In genomic region chrX:12972867-12973560, GRCh38 we compare ENCODE assay signal across 10 cellular contexts. TPM values are rescaled to one million over a fixed set of nuclear protein-coding genes. Genes with fewer than 3 reads are reported as not detected.
A peak's percentile ranks its signal among the peaks of the same experiment; 100 is the strongest.
DNase-seq lines count a peak whose midpoint lies in the region; ATAC-seq and TF ChIP-seq lines count a peak whose summit lies in the region.
"Had no signal": no experiment of that assay in that cellular context is flagged by ENCODE, and none has a peak within 500 bp of the region (broad histone marks: within the 10 kb centered on the region; RNA-seq: fewer than 3 reads in every experiment).

No MANE protein-coding gene starts in this region.

- H3K27me3 Mint-ChIP-seq in CD4-positive, CD25-positive, alpha-beta regulatory T cell = peaks cover 7% of the 10 kb centered on the region
- no peaks in the 10 kb centered on the region for H3K27me3 Mint-ChIP-seq in osteocyte (ENCODE audit: unreplicated experiment)

- peak overlapping the region; percentile 90 for H3K27ac ChIP-seq in CD4-positive, CD25-positive, alpha-beta regulatory T cell (ENCODE audit: insufficient read depth, low read length, poor library complexity, severe bottlenecking)
- H3K27ac ChIP-seq in KOPT-K1 (ENCODE audit: low read depth, low read length, poor library complexity, severe bottlenecking) (peak overlapping the region; percentile 100), duodenal mucosa (ENCODE audit: low read depth, low read length) (peak overlapping the region; percentile 5), foreskin keratinocyte (no peak overlapping the region)

- peaks cover 29% of the 10 kb centered on the region for H3K4me1 ChIP-seq in CD4-positive, CD25-positive, alpha-beta regulatory T cell (ENCODE audit: control insufficient read depth, insufficient read depth, low read length, poor library complexity, severe bottlenecking)
- H3K4me1 ChIP-seq in duodenal mucosa (ENCODE audit: control insufficient read depth in 1 of 2, insufficient read depth in 2 of 2, low read length in 2 of 2) (peaks cover 6 to 18% of the 10 kb centered on the region in 2 donors), foreskin keratinocyte (no peaks in the 10 kb centered on the region)

- peak overlapping the region; percentile 90 to 98 (median 97) for H3K27ac Mint-ChIP-seq in CD4-positive, CD25-positive, alpha-beta regulatory T cell
- H3K27ac Mint-ChIP-seq in osteocyte (ENCODE audit: unreplicated experiment) = peak overlapping the region; percentile 95

- TF ChIP-seq CTCF in osteocyte (IDR thresholded peaks at IDR 0.05) (no peak), foreskin keratinocyte (conservative IDR thresholded peaks at IDR 0.05) (no peak)

- peaks cover 21% of the 10 kb centered on the region for H3K36me3 Mint-ChIP-seq in CD4-positive, CD25-positive, alpha-beta regulatory T cell
- peaks cover 24% of the 10 kb centered on the region for H3K36me3 Mint-ChIP-seq in osteocyte (ENCODE audit: unreplicated experiment)

- no peaks in the 10 kb centered on the region for H3K27me3 ChIP-seq in CD4-positive, CD25-positive, alpha-beta regulatory T cell (ENCODE audit: control insufficient read depth, insufficient read depth, low read length)
- H3K27me3 ChIP-seq in duodenal mucosa (ENCODE audit: control insufficient read depth in 1 of 2, insufficient read depth in 2 of 2, low read length in 2 of 2) (no peaks in the 10 kb centered on the region), foreskin keratinocyte (no peaks in the 10 kb centered on the region)
- H3K27me3 ChIP-seq: SJSA1 had no signal

- H3K9ac ChIP-seq in duodenal mucosa (ENCODE audit: low read depth in 1 of 2, low read length in 2 of 2) = peak overlapping the region; percentile 25 to 99

- peaks cover 16% of the 10 kb centered on the region for H3K36me3 ChIP-seq in CD4-positive, CD25-positive, alpha-beta regulatory T cell (ENCODE audit: control insufficient read depth, insufficient read depth, low read length)
- H3K36me3 ChIP-seq in KOPT-K1 (ENCODE audit: insufficient read depth, low read length) (peaks cover 30% of the 10 kb centered on the region), duodenal mucosa (ENCODE audit: control insufficient read depth in 1 of 2, insufficient read depth in 2 of 2, low read length in 2 of 2) (peaks cover 0 to 4% of the 10 kb centered on the region in 2 donors)

- peaks cover 0 to 7% (median 0%) of the 10 kb centered on the region in 7 donors for H3K9me3 Mint-ChIP-seq in CD4-positive, CD25-positive, alpha-beta regulatory T cell
- H3K9me3 Mint-ChIP-seq in osteocyte (ENCODE audit: unreplicated experiment) = no peaks in the 10 kb centered on the region

- no peaks in the 10 kb centered on the region for H3K9me3 ChIP-seq in CD4-positive, CD25-positive, alpha-beta regulatory T cell (ENCODE audit: control insufficient read depth in 2 of 2, low read length in 2 of 2)
- H3K9me3 ChIP-seq in KOPT-K1 (ENCODE audit: insufficient read depth, low read length, poor library complexity, severe bottlenecking) (no peaks in the 10 kb centered on the region), duodenal mucosa (ENCODE audit: control insufficient read depth in 1 of 2, low read length in 2 of 2) (no peaks in the 10 kb centered on the region)
- H3K9me3 ChIP-seq: SJSA1 had no signal

- peaks cover 3 to 52% (median 11%) of the 10 kb centered on the region in 4 donors for H3K4me1 Mint-ChIP-seq in CD4-positive, CD25-positive, alpha-beta regulatory T cell
- H3K4me1 Mint-ChIP-seq in osteocyte (ENCODE audit: unreplicated experiment) = peaks cover 34% of the 10 kb centered on the region

- H3K4me3 Mint-ChIP-seq in CD4-positive, CD25-positive, alpha-beta regulatory T cell = peak overlapping the region; percentile 96 to 100 (median 98)
- no peak overlapping the region for H3K4me3 Mint-ChIP-seq in osteocyte (ENCODE audit: unreplicated experiment)

- no peak for ATAC-seq in CD4-positive, CD25-positive, alpha-beta regulatory T cell (ENCODE audit: low read depth in 2 of 2)
- ATAC-seq in HG03135 (IDR thresholded peaks at IDR 0.05; ENCODE audit: unreplicated experiment) (no peak), GM19023 (IDR thresholded peaks at IDR 0.05; ENCODE audit: unreplicated experiment) (no peak), foreskin keratinocyte (no peak)

- peak overlapping the region; percentile 98 for H3K4me3 ChIP-seq in CD4-positive, CD25-positive, alpha-beta regulatory T cell (ENCODE audit: low read depth, low read length)
- peak overlapping the region; percentile 82 to 95 for H3K4me3 ChIP-seq in duodenal mucosa (ENCODE audit: low read depth in 1 of 2, low read length in 2 of 2)
- H3K4me3 ChIP-seq: SJSA1 had no signal

- no peak for DNase-seq in CD4-positive, CD25-positive, alpha-beta regulatory T cell
- DNase-seq in osteocyte (ENCODE audit: extremely low spot score, unreplicated experiment) (no peak), SKM-1 (lab: John Stamatoyannopoulos, UW; ENCODE audit: unreplicated experiment) (no peak), foreskin keratinocyte (no peak)
- DNase-seq: NCI-H2029 had no signal

RNA-seq across cellular contexts. Expression of gene TMSB4X, which starts 1.9 kb away (rescaled TPM):
- 6,725 TPM for total RNA-seq in CD4-positive, CD25-positive, alpha-beta regulatory T cell
- over 10,000 TPM; 30,486 to 36,942 (median 35,671) TPM for polyA plus RNA-seq in CD4-positive, CD25-positive, alpha-beta regulatory T cell
- total RNA-seq in osteocyte (2,830 and 2,924 TPM in 2 replicates), foreskin keratinocyte (1,702 and 2,721 TPM in 2 replicates)
- 2,710 and 4,192 TPM in 2 replicates for polyA plus RNA-seq in foreskin keratinocyte
